15 cellular contexts compared by ENCODE assay signal in genomic region chr6:139327038-139327437, GRCh38. TPM values are rescaled to one million over a fixed set of nuclear protein-coding genes. Genes with fewer than 3 reads are reported as not detected.
DNase-seq lines count a peak whose midpoint lies in the region; ATAC-seq and TF ChIP-seq lines count a peak whose summit lies in the region.
"Had no signal": no experiment of that assay in that cellular context is flagged by ENCODE, and none has a peak within 500 bp of the region (broad histone marks: within the 10 kb centered on the region; RNA-seq: fewer than 3 reads in every experiment).

No MANE protein-coding gene starts in this region.

- H3K27ac ChIP-seq in mesendoderm (ENCODE audit: low read depth, low read length), result no peak overlapping the region
- H3K27ac ChIP-seq: coronary artery had no signal

- DNase-seq in activated gamma-delta T cell (lab: John Stamatoyannopoulos, UW) (no peak), mesendoderm (no peak), NOMO-1 treated with dmso at 0.1 percent for 144 hours (lab: John Stamatoyannopoulos, UW; ENCODE audit: unreplicated experiment) (no peak)
- DNase-seq: activated naive CD8-positive, alpha-beta T cell treated with anti-CD3 and anti-CD28 coated beads, Interleukin-2, amount 50 U/mL, for 24 hours; CD8-positive, alpha-beta memory T cell; left colon; NCI-H1694; OCI-M1 had no signal

- no peak overlapping the region for H3K23ac ChIP-seq in mesendoderm (ENCODE audit: low read length)

- H2AK5ac ChIP-seq in mesendoderm (ENCODE audit: low read length), result no peak overlapping the region

- no peak overlapping the region for H3K4me3 ChIP-seq in mesendoderm (ENCODE audit: low read length)
- H3K4me3 ChIP-seq: coronary artery had no signal

- H3K9ac ChIP-seq in mesendoderm (ENCODE audit: low read length), result no peak overlapping the region

- H3K4me1 ChIP-seq in mesendoderm (ENCODE audit: control insufficient read depth, low read depth, low read length), result peaks cover 1% of the 10 kb centered on the region

- H3K27me3 ChIP-seq in mesendoderm (ENCODE audit: insufficient read depth, low read length, poor library complexity), result no peaks in the 10 kb centered on the region
- H3K27me3 ChIP-seq: neutrophil had no signal

- no peak overlapping the region for H2BK5ac ChIP-seq in mesendoderm (ENCODE audit: low read length)

- ATAC-seq in GM18508 (IDR thresholded peaks at IDR 0.05; ENCODE audit: insufficient read depth, unreplicated experiment) (peak; percentile 45), GM21529 (IDR thresholded peaks at IDR 0.05; ENCODE audit: unreplicated experiment) (peak; percentile 50), HG03108 (IDR thresholded peaks at IDR 0.05; ENCODE audit: unreplicated experiment) (peak; percentile 42), HG03135 (IDR thresholded peaks at IDR 0.05; ENCODE audit: unreplicated experiment) (no peak)
- ATAC-seq: activated naive CD8-positive, alpha-beta T cell treated with anti-CD3 and anti-CD28 coated beads, Interleukin-2, amount 50 U/mL, for 24 hours; left colon had no signal

- H3K18ac ChIP-seq in mesendoderm (ENCODE audit: low read length), result no peak overlapping the region

- no peak overlapping the region for H3K4me2 ChIP-seq in mesendoderm (ENCODE audit: low read length)

- no peak overlapping the region for H3K56ac ChIP-seq in mesendoderm (ENCODE audit: low read length)

- H3K4ac ChIP-seq in mesendoderm (ENCODE audit: low read depth, low read length), result no peak overlapping the region

- peak; percentile 35; the same call in 1 of the 2 replicates for TF ChIP-seq POLR2A in Raji (IDR thresholded peaks at IDR 0.05; ENCODE audit: insufficient read depth, low read depth, low read length)

- no peak overlapping the region for H2BK15ac ChIP-seq in mesendoderm (replicated peaks; ENCODE audit: low read depth)

- H4K5ac ChIP-seq in mesendoderm (ENCODE audit: low read length), result no peak overlapping the region

- no peaks in the 10 kb centered on the region for H3K79me2 ChIP-seq in mesendoderm (ENCODE audit: control insufficient read depth, insufficient read depth, low read length)

- no CpG with 5 or more reads among the region's 5 CpGs for WGBS in mesendoderm (ENCODE audit: extremely low coverage, insufficient coverage, low lambda C conversion rate)

- no peak overlapping the region for H2BK120ac ChIP-seq in mesendoderm (ENCODE audit: low read depth, low read length)

- H3K36me3 ChIP-seq in mesendoderm (ENCODE audit: control insufficient read depth, insufficient read depth, low read length), result no peaks in the 10 kb centered on the region
- H3K36me3 ChIP-seq: neutrophil had no signal

- H3K79me1 ChIP-seq in mesendoderm (ENCODE audit: low read length), result no peaks in the 10 kb centered on the region

- no peak overlapping the region for H4K8ac ChIP-seq in mesendoderm (ENCODE audit: low read depth, low read length)

RNA-seq across cellular contexts. Expression of gene TXLNB, which starts 35.2 kb away (rescaled TPM):
- 0.04 TPM for polyA plus RNA-seq in mesendoderm (2013, experiment 1 of 2)
- 0.01 TPM for polyA plus RNA-seq in mesendoderm (2013, experiment 2 of 2)

RNA-seq across cellular contexts. Expression of gene CITED2, which starts 47.4 kb away (rescaled TPM):
- polyA plus RNA-seq in mesendoderm (2013, experiment 1 of 2), result 91.4 TPM
- 86.1 TPM for polyA plus RNA-seq in mesendoderm (2013, experiment 2 of 2)
